Comparison of ENCODE assay signal across 10 cellular contexts in the genomic region with DNA sequence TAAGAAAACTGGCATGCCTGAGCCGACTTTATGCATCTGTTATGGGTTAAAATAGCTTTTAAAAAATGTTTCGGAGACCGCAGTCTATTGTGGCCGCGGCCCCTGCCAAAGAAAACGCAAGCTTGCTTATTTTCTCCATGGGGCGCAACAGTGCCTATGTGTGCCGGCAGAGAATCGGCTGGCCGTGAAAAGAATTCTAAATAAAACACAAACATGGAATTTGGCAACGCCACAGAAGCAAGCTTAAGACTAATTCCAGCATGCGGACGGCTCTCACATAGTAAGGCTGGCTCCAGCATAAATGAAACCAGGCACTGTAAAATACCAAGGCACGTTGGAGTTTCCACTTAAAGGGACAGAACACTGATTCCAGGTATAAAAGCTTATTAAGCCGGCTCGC. TPM values are rescaled to one million over a fixed set of nuclear protein-coding genes. Genes with fewer than 3 reads are reported as not detected.
DNase-seq lines count a peak whose midpoint lies in the region; ATAC-seq and TF ChIP-seq lines count a peak whose summit lies in the region.
"Had no signal": no experiment of that assay in that cellular context is flagged by ENCODE, and none has a peak within 500 bp of the region (broad histone marks: within the 10 kb centered on the region; RNA-seq: fewer than 3 reads in every experiment).

No MANE protein-coding gene starts in this region.

- H3K4me3 Mint-ChIP-seq in CD4-positive, alpha-beta T cell, result peak overlapping the region; percentile 84
- H3K4me3 Mint-ChIP-seq in nephron, result peak overlapping the region; percentile 4 to 48 (median 15)
- no peak overlapping the region for H3K4me3 Mint-ChIP-seq in Calu3 (ENCODE audit: low read depth, unreplicated experiment)

- POLR2A ChIA-PET in CD4-positive, alpha-beta T cell (lab: Charles Lee), result interaction anchor here (1.3 to 83.0 kb wide), 7 partner anchors 2 to 1237 kb away, joined by 3 to 4389 read pairs (median 4); a partner anchor contains a TSS

- ATAC-seq in CD4-positive, alpha-beta T cell (ENCODE audit: poor library complexity), result no peak
- no peak for ATAC-seq in HG02884 (IDR thresholded peaks at IDR 0.05; ENCODE audit: unreplicated experiment)
- ATAC-seq: heart left ventricle, pancreas had no signal

- peaks cover 99% of the 10 kb centered on the region for H3K4me1 Mint-ChIP-seq in CD4-positive, alpha-beta T cell (ENCODE audit: low read depth)
- H3K4me1 Mint-ChIP-seq in nephron (peaks cover 21% of the 10 kb centered on the region), Calu3 (ENCODE audit: low read depth, unreplicated experiment) (no peaks in the 10 kb centered on the region)

- H3K36me3 Mint-ChIP-seq in CD4-positive, alpha-beta T cell (ENCODE audit: low read depth), result peaks cover 95% of the 10 kb centered on the region
- H3K36me3 Mint-ChIP-seq in nephron (ENCODE audit: low read depth), result no peaks in the 10 kb centered on the region
- H3K36me3 Mint-ChIP-seq in Calu3 (ENCODE audit: insufficient read depth, unreplicated experiment), result no peaks in the 10 kb centered on the region

- no peaks in the 10 kb centered on the region for H3K9me3 Mint-ChIP-seq in CD4-positive, alpha-beta T cell
- H3K9me3 Mint-ChIP-seq in nephron (no peaks in the 10 kb centered on the region), Calu3 (ENCODE audit: low read depth, unreplicated experiment) (no peaks in the 10 kb centered on the region)

- H3K9me3 ChIP-seq in CD4-positive, alpha-beta T cell (ENCODE audit: control insufficient read depth, low read length), result no peaks in the 10 kb centered on the region
- H3K9me3 ChIP-seq: heart left ventricle, pancreas had no signal

- H3K4me3 ChIP-seq in coronary artery, result peak overlapping the region; percentile 62
- H3K4me3 ChIP-seq: pancreas had no signal

- no peak for DNase-seq in CD4-positive, alpha-beta T cell
- peak; percentile 17 for DNase-seq in NCI-H446 treated with DMSO at 0.1 percent for 48 hours (lab: John Stamatoyannopoulos, UW)
- DNase-seq in coronary artery (ENCODE audit: low spot score), result no peak
- no peak for DNase-seq in NCI-H1694 treated with DMSO at 0.1 percent for 48 hours (lab: John Stamatoyannopoulos, UW)
- no peak for DNase-seq in Calu3
- DNase-seq in NOMO-1 treated with dmso at 0.1 percent for 144 hours (lab: John Stamatoyannopoulos, UW; ENCODE audit: unreplicated experiment), result no peak
- DNase-seq: heart left ventricle, pancreas had no signal

- H3K27me3 ChIP-seq in CD4-positive, alpha-beta T cell (ENCODE audit: control insufficient read depth, insufficient read depth, low read length), result no peaks in the 10 kb centered on the region
- H3K27me3 ChIP-seq: pancreas had no signal

- peak overlapping the region; percentile 95 for H3K27ac Mint-ChIP-seq in CD4-positive, alpha-beta T cell
- H3K27ac Mint-ChIP-seq in nephron (peak overlapping the region in 2 of 3 experiments; percentile 7 to 43), Calu3 (ENCODE audit: unreplicated experiment) (no peak overlapping the region)

- CTCF ChIA-PET in CD4-positive, alpha-beta T cell (lab: Charles Lee), result interaction anchor here (0.9 to 3.4 kb wide), 10 partner anchors 12 to 57 kb away, joined by 3 to 23 read pairs (median 4); a partner anchor contains a TSS
- CTCF ChIA-PET in Calu3 (lab: Charles Lee), result no interaction called here

- intact Hi-C loops in CD4-positive, alpha-beta T cell (cut with DNase I, micrococcal nuclease), result loop anchor here in 1 of 2 experiments (2.0 kb wide), 1 partner anchor 24 kb away; no protein-coding TSS in a partner anchor
- intact Hi-C loops in Calu3 (cut with micrococcal nuclease; ENCODE audit: unreplicated experiment), result no loop called here

- no peaks in the 10 kb centered on the region for H3K27me3 Mint-ChIP-seq in CD4-positive, alpha-beta T cell
- H3K27me3 Mint-ChIP-seq in nephron (ENCODE audit: low read depth), result peaks cover 15% of the 10 kb centered on the region
- H3K27me3 Mint-ChIP-seq in Calu3 (ENCODE audit: unreplicated experiment), result peaks cover 23% of the 10 kb centered on the region

- no TSS peak for BruUV-seq in Calu3 (replicated peaks; lab: Mats Ljungman, UMichigan)

- no peak for TF ChIP-seq CTCF in CD4-positive, alpha-beta T cell (IDR thresholded peaks at IDR 0.05)
- no peak for TF ChIP-seq CTCF in coronary artery (IDR thresholded peaks at IDR 0.05)
- no peak for TF ChIP-seq CTCF in nephron (IDR thresholded peaks at IDR 0.05; ENCODE audit: unreplicated experiment in 3 of 3)
- no peak for TF ChIP-seq CTCF in Calu3 (IDR thresholded peaks at IDR 0.05; ENCODE audit: unreplicated experiment)

- H3K27ac ChIP-seq in CD4-positive, alpha-beta T cell (ENCODE audit: low read depth, low read length), result peak overlapping the region; percentile 71
- H3K27ac ChIP-seq in coronary artery, result no peak overlapping the region
- H3K27ac ChIP-seq: heart left ventricle, pancreas had no signal

RNA-seq across cellular contexts. Expression of a gene that starts 56.7 kb away (rescaled TPM):
- total RNA-seq in CD4-positive, alpha-beta T cell, result 100 to 1,000 TPM; 244 to 254 TPM
- total RNA-seq in Calu3 (2022), result 0.24 and 0.59 TPM in 2 replicates

Comparison
In these comparisons a context has a peak if more than half of its experiments do, and no peak if none do; other contexts are left out.
1. RNA of a gene that starts 56.7 kb away (total RNA-seq): 244 to 254 TPM in CD4-positive, alpha-beta T cell; 0.24 to 0.59 TPM in Calu3; every median in the first group is over 100 times any median in the second.